ENCODE assay signal across 1 cellular context in the genomic region with DNA sequence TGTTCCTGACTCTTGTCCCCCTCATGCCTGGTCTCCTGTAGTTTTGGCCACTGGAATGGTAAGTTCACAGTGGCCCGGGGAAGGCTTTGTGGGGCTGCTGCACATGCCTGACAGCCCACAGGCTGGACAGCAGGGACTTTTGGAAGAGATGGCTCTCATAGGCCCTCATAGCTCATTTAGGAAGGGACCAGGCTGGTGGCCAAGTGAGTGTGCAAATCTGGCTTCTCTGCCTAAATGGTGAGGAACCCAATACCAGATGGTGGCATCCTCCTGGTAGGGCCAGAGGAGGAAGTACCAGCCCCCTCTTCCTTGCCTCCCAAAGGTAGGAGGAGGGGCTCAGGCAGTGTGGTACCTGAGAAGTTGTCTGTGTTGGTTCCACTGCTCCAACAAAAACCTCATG.
TF ChIP-seq lines count a peak whose summit lies in the region.

No MANE protein-coding gene starts in this region.

TF ChIP-seq in HepG2, 621 proteins besides CTCF, POLR2A, EP300 and RAD21:
- TF ChIP-seq, protein P1, sequence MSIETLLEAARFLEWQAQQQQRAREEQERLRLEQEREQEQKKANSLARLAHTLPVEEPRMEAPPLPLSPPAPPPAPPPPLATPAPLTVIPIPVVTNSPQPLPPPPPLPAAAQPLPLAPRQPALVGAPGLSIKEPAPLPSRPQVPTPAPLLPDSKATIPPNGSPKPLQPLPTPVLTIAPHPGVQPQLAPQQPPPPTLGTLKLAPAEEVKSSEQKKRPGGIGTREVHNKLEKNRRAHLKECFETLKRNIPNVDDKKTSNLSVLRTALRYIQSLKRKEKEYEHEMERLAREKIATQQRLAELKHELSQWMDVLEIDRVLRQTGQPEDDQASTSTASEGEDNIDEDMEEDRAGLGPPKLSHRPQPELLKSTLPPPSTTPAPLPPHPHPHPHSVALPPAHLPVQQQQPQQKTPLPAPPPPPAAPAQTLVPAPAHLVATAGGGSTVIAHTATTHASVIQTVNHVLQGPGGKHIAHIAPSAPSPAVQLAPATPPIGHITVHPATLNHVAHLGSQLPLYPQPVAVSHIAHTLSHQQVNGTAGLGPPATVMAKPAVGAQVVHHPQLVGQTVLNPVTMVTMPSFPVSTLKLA (IDR thresholded peaks at IDR 0.05), result no peak
- no peak for TF ChIP-seq AKNA (CRISPR knock-in tag; IDR thresholded peaks at IDR 0.05; ENCODE audit: borderline replicate concordance)
- TF ChIP-seq NR2F1 (CRISPR knock-in tag; IDR thresholded peaks at IDR 0.05), result no peak
- no peak for TF ChIP-seq KAT2B (IDR thresholded peaks at IDR 0.05; ENCODE audit: borderline replicate concordance, low read depth, low read length)
- no peak for TF ChIP-seq ZHX2 (IDR thresholded peaks at IDR 0.05; ENCODE audit: low read depth)
- no peak for TF ChIP-seq ZHX2 (CRISPR knock-in tag; IDR thresholded peaks at IDR 0.05; ENCODE audit: borderline replicate concordance)
- no peak for TF ChIP-seq ZNF792 (CRISPR knock-in tag; IDR thresholded peaks at IDR 0.05)
- TF ChIP-seq ZNF230 (CRISPR knock-in tag; IDR thresholded peaks at IDR 0.05), result no peak
- TF ChIP-seq ZNF496 (CRISPR knock-in tag; IDR thresholded peaks at IDR 0.05; ENCODE audit: insufficient replicate concordance), result no peak
- no peak for TF ChIP-seq ARNT2 (CRISPR knock-in tag; IDR thresholded peaks at IDR 0.05; ENCODE audit: low read depth)
- no peak for TF ChIP-seq ZFP36 (IDR thresholded peaks at IDR 0.05; ENCODE audit: borderline replicate concordance, low read depth, low read length, partially characterized antibody)
- no peak for TF ChIP-seq ZNF629 (CRISPR knock-in tag; conservative IDR thresholded peaks at IDR 0.05)
- no peak for TF ChIP-seq HMG20B (CRISPR knock-in tag; conservative IDR thresholded peaks at IDR 0.05)
- no peak for TF ChIP-seq TARDBP (CRISPR knock-in tag; IDR thresholded peaks at IDR 0.05)
- TF ChIP-seq, protein P2, sequence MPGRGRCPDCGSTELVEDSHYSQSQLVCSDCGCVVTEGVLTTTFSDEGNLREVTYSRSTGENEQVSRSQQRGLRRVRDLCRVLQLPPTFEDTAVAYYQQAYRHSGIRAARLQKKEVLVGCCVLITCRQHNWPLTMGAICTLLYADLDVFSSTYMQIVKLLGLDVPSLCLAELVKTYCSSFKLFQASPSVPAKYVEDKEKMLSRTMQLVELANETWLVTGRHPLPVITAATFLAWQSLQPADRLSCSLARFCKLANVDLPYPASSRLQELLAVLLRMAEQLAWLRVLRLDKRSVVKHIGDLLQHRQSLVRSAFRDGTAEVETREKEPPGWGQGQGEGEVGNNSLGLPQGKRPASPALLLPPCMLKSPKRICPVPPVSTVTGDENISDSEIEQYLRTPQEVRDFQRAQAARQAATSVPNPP (CRISPR knock-in tag; IDR thresholded peaks at IDR 0.05), result no peak
- no peak for TF ChIP-seq ZIK1 (CRISPR knock-in tag; IDR thresholded peaks at IDR 0.05; ENCODE audit: borderline replicate concordance, low read depth)
- no peak for TF ChIP-seq ZNF616 (CRISPR knock-in tag; IDR thresholded peaks at IDR 0.05; ENCODE audit: low read depth)
- no peak for TF ChIP-seq RFX3 (CRISPR knock-in tag; IDR thresholded peaks at IDR 0.05)
- no peak for TF ChIP-seq GMEB2 (CRISPR knock-in tag; IDR thresholded peaks at IDR 0.05; ENCODE audit: low read depth)
- no peak for TF ChIP-seq ETS1 (CRISPR knock-in tag; IDR thresholded peaks at IDR 0.05)
- no peak for TF ChIP-seq ATF7-NPFF (CRISPR knock-in tag; IDR thresholded peaks at IDR 0.05; ENCODE audit: low read depth)
